11 cellular contexts compared by ENCODE assay signal in the genomic region with DNA sequence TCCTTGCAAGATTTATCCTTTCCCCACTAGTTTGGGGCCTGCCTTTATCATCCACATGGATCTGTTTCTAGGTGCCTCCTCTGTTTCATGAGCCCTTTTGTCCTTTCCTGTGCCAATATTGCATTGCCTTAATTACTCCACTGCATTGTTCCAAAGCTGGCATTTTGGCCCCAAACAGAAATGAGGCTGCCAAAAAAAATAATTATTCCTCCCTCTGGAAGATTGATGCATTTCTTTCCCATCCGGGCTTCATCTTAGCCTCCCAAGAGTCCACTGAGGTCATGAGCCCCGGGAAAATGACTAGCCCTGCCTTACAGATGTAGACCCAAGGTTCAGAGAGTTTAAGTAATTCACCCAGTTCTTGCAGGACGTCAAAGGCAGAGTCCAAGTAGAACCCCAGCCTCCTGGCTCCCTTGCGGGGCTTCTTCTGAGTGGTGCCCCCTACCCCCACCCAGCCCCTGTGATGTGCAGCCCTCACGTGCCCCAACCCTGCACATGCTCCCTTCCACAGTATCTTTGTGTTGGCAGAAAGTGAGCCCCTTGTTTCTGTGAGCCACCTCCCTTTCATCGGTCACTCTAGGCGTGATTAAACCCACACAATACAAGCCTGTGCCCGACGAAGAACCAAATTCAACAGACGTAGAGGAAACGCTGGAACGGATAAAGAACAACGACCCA.
DNase-seq lines count a peak whose midpoint lies in the region; ATAC-seq and TF ChIP-seq lines count a peak whose summit lies in the region.
"Had no signal": no experiment of that assay in that cellular context is flagged by ENCODE, and none has a peak within 500 bp of the region (broad histone marks: within the 10 kb centered on the region; RNA-seq: fewer than 3 reads in every experiment).

No MANE protein-coding gene starts in this region.

- H3K27ac ChIP-seq in colonic mucosa (no peak overlapping the region), thyroid gland (peak overlapping the region; percentile 27 to 63 (median 62))
- H3K27ac ChIP-seq: epithelial cell of prostate, PC-9 had no signal

- intact Hi-C loops in colonic mucosa (cut with DNase I), result no loop called here
- intact Hi-C loops in thyroid gland (cut with DNase I), result no loop called here

- in situ Hi-C loops in GM13977 (cut with MboI; ENCODE audit: low pct_unique_long_range_greater_than_20kb, low sequenced_read_pairs, unreplicated experiment), result no loop called here

- TF ChIP-seq POLR2A in thyroid gland (IDR thresholded peaks at IDR 0.05), result no peak

- H3K27me3 ChIP-seq in colonic mucosa (no peaks in the 10 kb centered on the region), thyroid gland (no peaks in the 10 kb centered on the region)

- no peaks in the 10 kb centered on the region for H3K9me3 ChIP-seq in colonic mucosa
- no peaks in the 10 kb centered on the region for H3K9me3 ChIP-seq in thyroid gland

- ATAC-seq in HG02678 (IDR thresholded peaks at IDR 0.05; ENCODE audit: unreplicated experiment) (no peak), HG03354 (IDR thresholded peaks at IDR 0.05; ENCODE audit: poor library complexity, severe bottlenecking, unreplicated experiment) (no peak)
- ATAC-seq: natural killer cell treated with Interleukin-12 subunit alpha and Interleukin-12 subunit beta and Interleukin-15 and Interleukin-18, amount 100 ng/mL, for 72 hours had no signal

- 73 to 78% methylated on average over 13 of the region's 13 CpGs for WGBS in thyroid gland, 2 donors

- H3K4me1 ChIP-seq in colonic mucosa, result no peaks in the 10 kb centered on the region
- H3K4me1 ChIP-seq in thyroid gland, result peaks cover 51 to 56% of the 10 kb centered on the region in 2 donors

- no peaks in the 10 kb centered on the region for H3K36me3 ChIP-seq in colonic mucosa
- peaks cover 0 to 11% of the 10 kb centered on the region in 2 donors for H3K36me3 ChIP-seq in thyroid gland

- no peak overlapping the region for H3K4me3 ChIP-seq in colonic mucosa
- no peak overlapping the region for H3K4me3 ChIP-seq in thyroid gland (replicated peaks in 1 of 3)
- H3K4me3 ChIP-seq: PC-9 had no signal

- DNase-seq in NCI-H69 (lab: John Stamatoyannopoulos, UW) (peak; percentile 92), colonic mucosa (peak; percentile 16), medulla oblongata (ENCODE audit: extremely low spot score) (peak; percentile 34), thyroid gland (no peak), GM13977 (ENCODE audit: low spot score) (no peak)
- DNase-seq: stimulated activated CD8-positive, alpha-beta memory T cell treated with anti-CD3 and anti-CD28 coated beads, Interleukin-4, amount 100 ng/mL, for 48 hours had no signal

- no peak for TF ChIP-seq CTCF in colonic mucosa (IDR thresholded peaks at IDR 0.05)
- no peak for TF ChIP-seq CTCF in thyroid gland (IDR thresholded peaks at IDR 0.05)
- TF ChIP-seq CTCF in GM13977 (IDR thresholded peaks at IDR 0.05; ENCODE audit: extremely low read depth, insufficient read depth, missing control alignments), result no peak

- no peak overlapping the region for H3K9ac ChIP-seq in colonic mucosa (ENCODE audit: low read depth in 2 of 2, low read length in 2 of 2)

Comparison
In these comparisons a context has a peak if more than half of its experiments do, and no peak if none do; other contexts are left out.
1. DNase-seq: peak in NCI-H69 (single experiment), colonic mucosa (single experiment) and medulla oblongata (single experiment); none in thyroid gland (0 of 2) and GM13977 (single experiment).